In genomic region chr14:61489527-61489926, GRCh38 we compare ENCODE assay signal across 15 cellular contexts.
A peak's percentile ranks its signal among the peaks of the same experiment; 100 is the strongest.
DNase-seq lines count a peak whose midpoint lies in the region; ATAC-seq and TF ChIP-seq lines count a peak whose summit lies in the region.
"Had no signal": no experiment of that assay in that cellular context is flagged by ENCODE, and none has a peak within 500 bp of the region (broad histone marks: within the 10 kb centered on the region; RNA-seq: fewer than 3 reads in every experiment).

No MANE protein-coding gene starts in this region.

- no peaks in the 10 kb centered on the region for H3K9me3 ChIP-seq in adrenal gland (replicated peaks in 1 of 3)
- no peaks in the 10 kb centered on the region for H3K9me3 ChIP-seq in testis

- H3K27me3 ChIP-seq in adrenal gland (no peaks in the 10 kb centered on the region), testis (no peaks in the 10 kb centered on the region)
- H3K27me3 ChIP-seq: cardiac muscle cell had no signal

- H3K27me3 Mint-ChIP-seq in activated naive CD4-positive, alpha-beta T cell treated with anti-CD3 and anti-CD28 coated beads, Interleukin-2, amount 50 U/mL, for 24 hours = no peaks in the 10 kb centered on the region

- peaks cover 34% of the 10 kb centered on the region for H3K36me3 Mint-ChIP-seq in activated naive CD4-positive, alpha-beta T cell treated with anti-CD3 and anti-CD28 coated beads, Interleukin-2, amount 50 U/mL, for 24 hours
- peaks cover 30 to 35% of the 10 kb centered on the region in 2 donors for H3K36me3 Mint-ChIP-seq in activated naive CD4-positive, alpha-beta T cell treated with anti-CD3 and anti-CD28 coated beads, Interleukin-2, amount 50 U/mL, for 72 hours

- H3K4me3 ChIP-seq in adrenal gland (no peak overlapping the region), testis (no peak overlapping the region)
- H3K4me3 ChIP-seq: cardiac muscle cell had no signal

- peaks cover 45% of the 10 kb centered on the region for H3K4me1 Mint-ChIP-seq in activated naive CD4-positive, alpha-beta T cell treated with anti-CD3 and anti-CD28 coated beads, Interleukin-2, amount 50 U/mL, for 24 hours

- no peaks in the 10 kb centered on the region for H3K36me3 ChIP-seq in adrenal gland (replicated peaks in 1 of 2)
- H3K36me3 ChIP-seq in testis (ENCODE audit: low read depth, missing control alignments) = no peaks in the 10 kb centered on the region
- H3K36me3 ChIP-seq: WERI-Rb-1 had no signal

- H3K4me3 Mint-ChIP-seq in activated naive CD4-positive, alpha-beta T cell treated with anti-CD3 and anti-CD28 coated beads, Interleukin-2, amount 50 U/mL, for 24 hours = no peak overlapping the region

- intact Hi-C loops in adrenal gland (cut with DNase I) = no loop called here
- intact Hi-C loops in testis (cut with DNase I; ENCODE audit: low total_unique reads) = no loop called here

- no peaks in the 10 kb centered on the region for H3K9me3 Mint-ChIP-seq in activated naive CD4-positive, alpha-beta T cell treated with anti-CD3 and anti-CD28 coated beads, Interleukin-2, amount 50 U/mL, for 24 hours
- no peaks in the 10 kb centered on the region for H3K9me3 Mint-ChIP-seq in activated naive CD4-positive, alpha-beta T cell treated with anti-CD3 and anti-CD28 coated beads, Interleukin-2, amount 50 U/mL, for 72 hours

- no peak for TF ChIP-seq CTCF in adrenal gland (IDR thresholded peaks at IDR 0.05)
- TF ChIP-seq CTCF in testis (IDR thresholded peaks at IDR 0.05) = no peak

- no peak for TF ChIP-seq POLR2A in adrenal gland (IDR thresholded peaks at IDR 0.05)
- TF ChIP-seq POLR2A in testis (IDR thresholded peaks at IDR 0.05) = no peak
- TF ChIP-seq POLR2A in erythroblast (IDR thresholded peaks at IDR 0.05; ENCODE audit: low read length) = no peak

- WGBS in adrenal gland, 4 donors = 61 to 81% (median 71%) methylated on average over 2 of the region's 2 CpGs
- 62 to 83% methylated on average over 2 of the region's 2 CpGs for WGBS in testis, 2 donors

- ATAC-seq in activated naive CD4-positive, alpha-beta T cell treated with anti-CD3 and anti-CD28 coated beads, Interleukin-2, amount 50 U/mL, for 72 hours = no peak
- no peak for ATAC-seq in HG03354 (IDR thresholded peaks at IDR 0.05; ENCODE audit: poor library complexity, severe bottlenecking, unreplicated experiment)

- H3K4me1 ChIP-seq in adrenal gland (replicated peaks in 1 of 2) = peaks cover 14 to 39% of the 10 kb centered on the region in 2 donors
- peaks cover 16% of the 10 kb centered on the region for H3K4me1 ChIP-seq in testis

- peak overlapping the region in 3 of 5 donors; percentile 1 to 85 (median 74) for H3K27ac ChIP-seq in adrenal gland
- H3K27ac ChIP-seq in testis = peak overlapping the region; percentile 10 to 22
- H3K27ac ChIP-seq: WERI-Rb-1 had no signal

- H3K27ac Mint-ChIP-seq in activated naive CD4-positive, alpha-beta T cell treated with anti-CD3 and anti-CD28 coated beads, Interleukin-2, amount 50 U/mL, for 24 hours = peak overlapping the region; percentile 70
- peak overlapping the region in 1 of 2 donors; percentile 69 for H3K27ac Mint-ChIP-seq in activated naive CD4-positive, alpha-beta T cell treated with anti-CD3 and anti-CD28 coated beads, Interleukin-2, amount 50 U/mL, for 72 hours

- DNase-seq in activated naive CD4-positive, alpha-beta T cell treated with anti-CD3 and anti-CD28 coated beads, Interleukin-2, amount 50 U/mL, for 72 hours (ENCODE audit: low spot score in 2 of 2) = no peak
- DNase-seq in adrenal gland (no peak), midbrain (lab: John Stamatoyannopoulos, UW) (peak; percentile 29), testis (no peak), dermis blood vessel endothelial cell (no peak), erythroblast (lab: John Stamatoyannopoulos, UW) (no peak)
- DNase-seq: activated T-cell treated with anti-CD3 and anti-CD28 coated beads, Interleukin-2, amount 50 U/mL, for 48 hours; H7; NCI-H1048; NCI-H526 treated with DMSO at 0.1 percent for 48 hours; SHP77 treated with DMSO at 0.1 percent for 48 hours; WERI-Rb-1 had no signal
